8 cellular contexts compared by ENCODE assay signal in the genomic region with DNA sequence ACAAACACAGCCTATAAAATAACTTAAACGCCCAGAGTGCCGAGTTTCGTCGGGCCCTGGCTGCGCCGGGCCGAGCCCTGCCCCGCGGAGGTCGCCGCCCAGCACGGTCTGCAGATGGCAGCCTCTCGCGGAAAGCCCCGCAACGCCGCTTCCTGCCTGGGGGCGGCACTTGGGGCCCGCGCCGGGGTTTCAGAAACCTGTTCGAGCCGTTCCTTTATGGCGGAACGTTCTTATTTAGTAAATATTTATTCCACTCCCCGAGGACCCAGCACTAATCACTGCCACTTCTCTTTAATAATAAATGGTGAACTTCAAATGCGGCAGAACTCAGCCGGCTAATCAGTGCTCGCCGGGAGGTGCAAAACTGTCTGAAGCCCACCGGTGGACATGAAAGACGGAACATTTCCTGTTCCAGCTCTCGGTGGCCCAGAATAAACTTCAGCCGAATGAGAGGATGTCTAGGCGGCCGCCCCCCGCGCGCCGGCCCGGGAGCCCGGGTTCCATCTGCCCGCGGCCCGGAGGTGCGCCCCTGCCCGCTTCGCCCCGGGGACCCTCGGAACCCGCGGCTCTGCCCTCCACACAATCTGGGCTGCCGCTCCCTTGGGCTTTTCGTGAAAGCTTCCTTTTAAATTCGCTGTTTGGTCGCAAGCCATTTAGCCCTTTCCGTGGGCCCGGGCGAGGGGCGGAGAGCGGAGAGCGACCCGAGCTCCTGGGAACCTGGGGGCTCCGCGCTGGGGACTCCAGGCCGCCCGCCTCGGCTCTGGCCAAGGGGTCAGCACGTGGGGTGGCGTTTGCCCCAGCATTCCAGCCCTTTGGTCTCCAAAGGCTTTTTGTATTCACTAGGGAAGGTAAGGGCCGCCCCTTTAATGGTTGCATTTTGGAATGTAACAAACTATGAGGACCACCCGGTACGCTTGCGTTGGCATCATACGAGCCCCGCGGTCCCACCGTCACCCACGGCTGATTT.
DNase-seq lines count a peak whose midpoint lies in the region; ATAC-seq and TF ChIP-seq lines count a peak whose summit lies in the region.

No MANE protein-coding gene starts in this region.

- H3K9me3 ChIP-seq in SJCRH30 (replicated peaks) (no peaks in the 10 kb centered on the region), left ventricle myocardium inferior (replicated peaks) (no peaks in the 10 kb centered on the region)

- no peaks in the 10 kb centered on the region for H3K36me3 Mint-ChIP-seq in activated naive CD8-positive, alpha-beta T cell treated with anti-CD3 and anti-CD28 coated beads for 36 hours

- peaks cover 20% of the 10 kb centered on the region for H3K27me3 Mint-ChIP-seq in activated naive CD8-positive, alpha-beta T cell treated with anti-CD3 and anti-CD28 coated beads for 36 hours

- ATAC-seq in GM19463 (IDR thresholded peaks at IDR 0.05; ENCODE audit: unreplicated experiment) (peak; percentile 93), HG03571 (IDR thresholded peaks at IDR 0.05; ENCODE audit: unreplicated experiment) (peak; percentile 91)

- H3K27me3 ChIP-seq in SJCRH30 (no peaks in the 10 kb centered on the region), left ventricle myocardium inferior (ENCODE audit: low read depth) (peaks cover 47% of the 10 kb centered on the region)

- peak; percentile 75 for DNase-seq in D341Med (ENCODE audit: low spot score)
- peak; percentile 10 to 18 for DNase-seq in SJCRH30
- DNase-seq in activated naive CD8-positive, alpha-beta T cell treated with anti-CD3 and anti-CD28 coated beads for 36 hours: peak; percentile 80
- DNase-seq in left ventricle myocardium inferior: peak; percentile 34
- peak; percentile 34 for DNase-seq in putamen (ENCODE audit: low spot score)
- no peak for DNase-seq in NCI-H128 (lab: John Stamatoyannopoulos, UW; ENCODE audit: unreplicated experiment)

- no peaks in the 10 kb centered on the region for H3K4me1 ChIP-seq in SJCRH30
- peaks cover 16% of the 10 kb centered on the region for H3K4me1 ChIP-seq in left ventricle myocardium inferior

- no peak overlapping the region for H3K27ac ChIP-seq in SJCRH30
- H3K27ac ChIP-seq in left ventricle myocardium inferior (replicated peaks): no peak overlapping the region

- H3K36me3 ChIP-seq in SJCRH30 (no peaks in the 10 kb centered on the region), left ventricle myocardium inferior (no peaks in the 10 kb centered on the region)

- H3K4me3 ChIP-seq in SJCRH30 (peak overlapping the region; percentile 48), left ventricle myocardium inferior (peak overlapping the region; percentile 71)

- H3K4me1 Mint-ChIP-seq in activated naive CD8-positive, alpha-beta T cell treated with anti-CD3 and anti-CD28 coated beads for 36 hours: peaks cover 10% of the 10 kb centered on the region

- peak; percentile 50 for TF ChIP-seq CTCF in left ventricle myocardium inferior (IDR thresholded peaks at IDR 0.05; ENCODE audit: borderline replicate concordance)

- H3K4me3 Mint-ChIP-seq in activated naive CD8-positive, alpha-beta T cell treated with anti-CD3 and anti-CD28 coated beads for 36 hours: peak overlapping the region; percentile 83

- no peaks in the 10 kb centered on the region for H3K9me3 Mint-ChIP-seq in activated naive CD8-positive, alpha-beta T cell treated with anti-CD3 and anti-CD28 coated beads for 36 hours

- peak overlapping the region; percentile 43 for H3K27ac Mint-ChIP-seq in activated naive CD8-positive, alpha-beta T cell treated with anti-CD3 and anti-CD28 coated beads for 36 hours

- intact Hi-C loops in left ventricle myocardium inferior (cut with micrococcal nuclease): loop anchor here (10.0 kb wide), 1 partner anchor 978 kb away; no protein-coding TSS in a partner anchor
